30 cellular contexts compared by ENCODE assay signal in genomic region chr5:36985387-36985786, GRCh38.
A peak's percentile ranks its signal among the peaks of the same experiment; 100 is the strongest.
DNase-seq lines count a peak whose midpoint lies in the region; ATAC-seq and TF ChIP-seq lines count a peak whose summit lies in the region.
"Had no signal": no experiment of that assay in that cellular context is flagged by ENCODE, and none has a peak within 500 bp of the region (broad histone marks: within the 10 kb centered on the region; RNA-seq: fewer than 3 reads in every experiment).

No MANE protein-coding gene starts in this region.

- H3K36me3 ChIP-seq in A673 (ENCODE audit: insufficient read depth, low read length, poor library complexity, severe bottlenecking), result peaks cover 18% of the 10 kb centered on the region
- no peaks in the 10 kb centered on the region for H3K36me3 ChIP-seq in fibroblast of lung (ENCODE audit: control insufficient read depth, insufficient read depth, low read length)

- H3K9ac ChIP-seq in fibroblast of lung (ENCODE audit: insufficient read depth, low read length), result no peak overlapping the region
- H3K9ac ChIP-seq: GM23248 had no signal

- intact Hi-C loops in A673 (cut with micrococcal nuclease; ENCODE audit: unreplicated experiment), result no loop called here

- H3K27me3 Mint-ChIP-seq in T-helper 17 cell, result no peaks in the 10 kb centered on the region
- H3K27me3 Mint-ChIP-seq: CD4-positive, alpha-beta memory T cell; stimulated activated naive CD8-positive, alpha-beta T cell treated with anti-CD3 and anti-CD28 coated beads, Interleukin-15, Interleukin-2, amounts not matched to agents 100 ng/mL and 50 ng/mL, for 24 hours had no signal

- H4K20me1 ChIP-seq in fibroblast of lung (ENCODE audit: control insufficient read depth, extremely low read depth, insufficient read depth, low read length), result no peaks in the 10 kb centered on the region

- H3K36me3 Mint-ChIP-seq in T-helper 17 cell (ENCODE audit: low read depth), result peaks cover 6% of the 10 kb centered on the region

- TF ChIP-seq CTCF in A673 (conservative IDR thresholded peaks at IDR 0.05; ENCODE audit: low read depth, low read length), result no peak
- no peak for TF ChIP-seq CTCF in fibroblast of lung (conservative IDR thresholded peaks at IDR 0.05 in 1 of 2, IDR thresholded peaks at IDR 0.05 in 1 of 2; ENCODE audit: low read depth in 1 of 2, low read length in 2 of 2)

- H3K79me2 ChIP-seq in fibroblast of lung (ENCODE audit: control insufficient read depth, insufficient read depth, low read length), result peaks cover 4% of the 10 kb centered on the region

- H3K4me1 ChIP-seq in A673 (ENCODE audit: insufficient read depth, low read length, poor library complexity, severe bottlenecking) (no peaks in the 10 kb centered on the region), fibroblast of lung (ENCODE audit: control insufficient read depth, extremely low read depth, insufficient read depth, low read length) (no peaks in the 10 kb centered on the region)
- H3K4me1 ChIP-seq: left ventricle myocardium inferior, Peyer's patch, testis had no signal

- H3K27me3 ChIP-seq in A673 (replicated peaks; ENCODE audit: insufficient read depth, low read depth, low read length, poor library complexity), result no peaks in the 10 kb centered on the region
- no peaks in the 10 kb centered on the region for H3K27me3 ChIP-seq in fibroblast of lung (ENCODE audit: control insufficient read depth, insufficient read depth, low read length)
- H3K27me3 ChIP-seq: Peyer's patch, testis had no signal

- CTCF ChIA-PET in A673 (lab: Charles Lee), result no interaction called here

- no peak overlapping the region for H3K4me3 ChIP-seq in A673 (ENCODE audit: low read depth, low read length, poor library complexity, severe bottlenecking)
- no peak overlapping the region for H3K4me3 ChIP-seq in fibroblast of lung (replicated peaks in 1 of 4; ENCODE audit: control extremely low read depth in 1 of 4, insufficient read depth in 1 of 4, low read depth in 3 of 4, low read length in 4 of 4)
- H3K4me3 ChIP-seq: GM23248, left ventricle myocardium inferior, Peyer's patch, testis had no signal

- no peak overlapping the region for H3K4me3 Mint-ChIP-seq in T-helper 17 cell
- H3K4me3 Mint-ChIP-seq: immature natural killer cell; stimulated activated naive CD8-positive, alpha-beta T cell treated with anti-CD3 and anti-CD28 coated beads, Interleukin-15, Interleukin-2, amounts not matched to agents 100 ng/mL and 50 ng/mL, for 24 hours had no signal

- ATAC-seq in T-helper 17 cell, result no peak
- no peak for ATAC-seq in GM18498 (IDR thresholded peaks at IDR 0.05; ENCODE audit: unreplicated experiment)
- ATAC-seq in GM18517 (IDR thresholded peaks at IDR 0.05; ENCODE audit: unreplicated experiment), result no peak
- ATAC-seq: activated naive CD4-positive, alpha-beta T cell treated with anti-CD3 and anti-CD28 coated beads, Interleukin-2, amount 50 U/mL, for 72 hours; sciatic nerve had no signal

- H3K9me3 ChIP-seq in A673 (ENCODE audit: low read depth, low read length, poor library complexity, severe bottlenecking) (no peaks in the 10 kb centered on the region), T-helper 17 cell (ENCODE audit: control insufficient read depth, low read length, poor library complexity, severe bottlenecking) (no peaks in the 10 kb centered on the region), fibroblast of lung (ENCODE audit: control insufficient read depth, insufficient read depth, low read depth, low read length) (no peaks in the 10 kb centered on the region)
- H3K9me3 ChIP-seq: left ventricle myocardium inferior, Peyer's patch, testis had no signal

- no peak overlapping the region for H2AFZ ChIP-seq in fibroblast of lung (ENCODE audit: low read length)
- H2AFZ ChIP-seq: GM23248 had no signal

- no peak overlapping the region for H3K4me2 ChIP-seq in fibroblast of lung (ENCODE audit: extremely low read depth, insufficient read depth, low read length)

- H3K27ac Mint-ChIP-seq in T-helper 17 cell, result peak overlapping the region; percentile 60
- H3K27ac Mint-ChIP-seq: activated naive CD4-positive, alpha-beta T cell treated with anti-CD3 and anti-CD28 coated beads, Interleukin-2, amount 50 U/mL, for 72 hours; stimulated activated naive CD8-positive, alpha-beta T cell treated with anti-CD3 and anti-CD28 coated beads, Interleukin-15, Interleukin-2, amounts not matched to agents 100 ng/mL and 50 ng/mL, for 24 hours had no signal

- DNase-seq in A673 (ENCODE audit: low spot score) (no peak), H4 (ENCODE audit: low spot score) (peak; percentile 56), T-helper 17 cell (no peak), fibroblast of lung (ENCODE audit: low read depth in 2 of 2) (peak; percentile 3 to 54), putamen (ENCODE audit: low spot score) (no peak), T-helper 2 cell (no peak)
- DNase-seq: activated CD4-positive, alpha-beta T cell treated with anti-CD3 and anti-CD28 coated beads, Interleukin-2, amount 50 U/mL, for 1 hour; activated CD4-positive, CD25-positive, alpha-beta regulatory T cell; activated effector memory CD4-positive, alpha-beta T cell treated with Interleukin-2 at 50 U/mL for 16 hours; activated T-cell treated with anti-CD3 and anti-CD28 coated beads, Interleukin-2, amount 50 U/mL, for 1 hour; anterior cingulate cortex; CD4-positive, alpha-beta memory T cell; GM23248; hypothalamus; immature natural killer cell; KBM-7; left ventricle myocardium inferior; MM.1S; NCI-H1105 treated with DMSO at 0.1 percent for 48 hours; NCI-H1930; NCI-H526 treated with DMSO at 0.1 percent for 48 hours; Peyer's patch; posterior cingulate gyrus; stimulated activated CD8-positive, alpha-beta memory T cell treated with anti-CD3 and anti-CD28 coated beads, Interleukin-4, amount 100 ng/mL, for 48 hours; testis had no signal

- POLR2A ChIA-PET in A673 (lab: Charles Lee; ENCODE audit: low non-redundant PET), result no interaction called here

- H3K27ac ChIP-seq in A673 (ENCODE audit: low read depth, low read length, poor library complexity, severe bottlenecking) (no peak overlapping the region), fibroblast of lung (ENCODE audit: insufficient read depth, low read length) (no peak overlapping the region)
- H3K27ac ChIP-seq: GM23248, left ventricle myocardium inferior, Peyer's patch, testis had no signal

- peaks cover 23% of the 10 kb centered on the region for H3K4me1 Mint-ChIP-seq in T-helper 17 cell

- BruUV-seq in A673 (replicated peaks; lab: Mats Ljungman, UMichigan), result TSS peak; percentile 53

Comparison
In these comparisons a context has a peak if more than half of its experiments do, and no peak if none do; other contexts are left out.
1. DNase-seq: peak in H4 (single experiment) and fibroblast of lung (2 of 2); none in A673 (single experiment), T-helper 17 cell (0 of 3), putamen (single experiment) and T-helper 2 cell (0 of 5).